In genomic region chr10:28304032-28304571, GRCh38 we compare ENCODE assay signal across 11 cellular contexts. TPM values are rescaled to one million over a fixed set of nuclear protein-coding genes. Genes with fewer than 3 reads are reported as not detected.
DNase-seq lines count a peak whose midpoint lies in the region; ATAC-seq and TF ChIP-seq lines count a peak whose summit lies in the region.
"Had no signal": no experiment of that assay in that cellular context is flagged by ENCODE, and none has a peak within 500 bp of the region (broad histone marks: within the 10 kb centered on the region; RNA-seq: fewer than 3 reads in every experiment).

No MANE protein-coding gene starts in this region.

- peaks cover 6% of the 10 kb centered on the region for H3K23me2 ChIP-seq in H9 (ENCODE audit: insufficient read length, low read depth, low read length, poor library complexity, severe bottlenecking)

- no peak overlapping the region for H2BK120ac ChIP-seq in H9 (ENCODE audit: low read depth, low read length, poor library complexity, severe bottlenecking)

- peak overlapping the region in 2 of 3 donors; percentile 95 to 97 for H3K27ac Mint-ChIP-seq in CD4-positive, CD25-positive, alpha-beta regulatory T cell
- H3K27ac Mint-ChIP-seq in H9 (no peak overlapping the region), natural killer cell (peak overlapping the region; percentile 91)
- H3K27ac Mint-ChIP-seq in activated naive CD8-positive, alpha-beta T cell treated with anti-CD3 and anti-CD28 coated beads for 36 hours = no peak overlapping the region

- H2AFZ ChIP-seq in H9 (ENCODE audit: low read length) = no peak overlapping the region

- no peak overlapping the region for H2BK5ac ChIP-seq in H9 (ENCODE audit: insufficient read length, low read length)

- DNase-seq in CD4-positive, CD25-positive, alpha-beta regulatory T cell = no peak
- no peak for DNase-seq in H9
- no peak for DNase-seq in activated naive CD8-positive, alpha-beta T cell treated with anti-CD3 and anti-CD28 coated beads for 36 hours
- no peak for DNase-seq in natural killer cell
- no peak for DNase-seq in AG08395 (ENCODE audit: low spot score)
- DNase-seq in cortex of kidney (lab: John Stamatoyannopoulos, UW) = no peak
- DNase-seq: brain microvascular endothelial cell, DMS79 treated with DMSO at 0.1 percent for 48 hours, mucosa of descending colon, NCI-H526 had no signal

- no CpG with 5 or more reads among the region's 3 CpGs for WGBS in H9 (ENCODE audit: extremely low coverage, insufficient read length, low lambda C conversion rate)

- H4K8ac ChIP-seq in H9 (replicated peaks; ENCODE audit: insufficient read length, low read depth, low read length) = no peak overlapping the region

- peaks cover 11% of the 10 kb centered on the region for H3K27me3 ChIP-seq in CD4-positive, CD25-positive, alpha-beta regulatory T cell (ENCODE audit: control insufficient read depth, insufficient read depth, low read length)
- no peaks in the 10 kb centered on the region for H3K27me3 ChIP-seq in H9 (ENCODE audit: insufficient read depth, low read length)

- H3K79me2 ChIP-seq in H9 (ENCODE audit: insufficient read depth, low read length) = no peaks in the 10 kb centered on the region

- intact Hi-C loops in natural killer cell (cut with micrococcal nuclease) = no loop called here

- no peak overlapping the region for H2AK5ac ChIP-seq in H9 (ENCODE audit: insufficient read length, low read length)

- no peak overlapping the region for H3K27ac ChIP-seq in CD4-positive, CD25-positive, alpha-beta regulatory T cell (ENCODE audit: insufficient read depth, low read length, poor library complexity, severe bottlenecking)
- H3K27ac ChIP-seq in H9 (ENCODE audit: insufficient read length, low read depth, low read length) = no peak overlapping the region
- H3K27ac ChIP-seq: brain microvascular endothelial cell had no signal

- H3K4ac ChIP-seq in H9 (ENCODE audit: low read depth, low read length) = no peak overlapping the region

- no peak overlapping the region for H4K91ac ChIP-seq in H9 (ENCODE audit: insufficient read length, low read depth, low read length)

- peak overlapping the region; percentile 70 for H3K4me2 ChIP-seq in H9 (ENCODE audit: insufficient read depth, insufficient read length, low read length)

- H3K14ac ChIP-seq in H9 (ENCODE audit: insufficient read depth, low read length) = no peak overlapping the region

- H3K36me3 Mint-ChIP-seq in CD4-positive, CD25-positive, alpha-beta regulatory T cell = no peaks in the 10 kb centered on the region
- H3K36me3 Mint-ChIP-seq in H9 (ENCODE audit: insufficient read depth in 1 of 3, low read depth in 3 of 3) = no peaks in the 10 kb centered on the region; a peak in 1 of 7 replicates
- H3K36me3 Mint-ChIP-seq in activated naive CD8-positive, alpha-beta T cell treated with anti-CD3 and anti-CD28 coated beads for 36 hours = no peaks in the 10 kb centered on the region
- no peaks in the 10 kb centered on the region for H3K36me3 Mint-ChIP-seq in natural killer cell

- no peak overlapping the region for H3K23ac ChIP-seq in H9 (ENCODE audit: insufficient read length, low read depth, low read length)

- no peak overlapping the region for H2BK20ac ChIP-seq in H9 (ENCODE audit: low read depth, low read length, poor library complexity, severe bottlenecking)

- H3K4me3 ChIP-seq in CD4-positive, CD25-positive, alpha-beta regulatory T cell (ENCODE audit: low read depth, low read length) = peak overlapping the region; percentile 93

- H3K9ac ChIP-seq in H9 (ENCODE audit: extremely low read depth, insufficient read length, low read length) = no peak overlapping the region

- peak overlapping the region; percentile 91 to 97 (median 94) for H3K4me3 Mint-ChIP-seq in CD4-positive, CD25-positive, alpha-beta regulatory T cell
- H3K4me3 Mint-ChIP-seq in H9 = peak overlapping the region; percentile 3 to 28; a peak in 4 of 5 replicates
- H3K4me3 Mint-ChIP-seq in activated naive CD8-positive, alpha-beta T cell treated with anti-CD3 and anti-CD28 coated beads for 36 hours = peak overlapping the region; percentile 91
- H3K4me3 Mint-ChIP-seq in natural killer cell = peak overlapping the region; percentile 96

- no peak overlapping the region for H4K5ac ChIP-seq in H9 (ENCODE audit: insufficient read length, low read depth, low read length)

- H3T11ph ChIP-seq in H9 (ENCODE audit: low read length) = no peak overlapping the region

- H3K18ac ChIP-seq in H9 (ENCODE audit: insufficient read length, low read depth, low read length) = no peak overlapping the region

- ATAC-seq in CD4-positive, CD25-positive, alpha-beta regulatory T cell (ENCODE audit: low read depth in 2 of 2) = no peak
- ATAC-seq in natural killer cell (no peak), HG03196 (IDR thresholded peaks at IDR 0.05; ENCODE audit: unreplicated experiment) (no peak)
- ATAC-seq: mucosa of descending colon had no signal

- no peak overlapping the region for H2BK15ac ChIP-seq in H9 (ENCODE audit: low read depth, low read length)

- no peak overlapping the region for H2BK12ac ChIP-seq in H9 (ENCODE audit: insufficient read length, low read depth, low read length)

- H4K20me1 ChIP-seq in H9 (ENCODE audit: control insufficient read depth, insufficient read depth, insufficient read length) = no peaks in the 10 kb centered on the region

- TF ChIP-seq CTCF in H9 (conservative IDR thresholded peaks at IDR 0.05) = no peak
- no peak for TF ChIP-seq CTCF in natural killer cell (IDR thresholded peaks at IDR 0.05)

- H3K27me3 Mint-ChIP-seq in CD4-positive, CD25-positive, alpha-beta regulatory T cell = peaks cover 41% of the 10 kb centered on the region
- H3K27me3 Mint-ChIP-seq in H9 (ENCODE audit: low read depth) (peaks cover 54% of the 10 kb centered on the region), natural killer cell (ENCODE audit: low read depth in 2 of 2) (peaks cover 9% of the 10 kb centered on the region in 2 donors)
- H3K27me3 Mint-ChIP-seq in activated naive CD8-positive, alpha-beta T cell treated with anti-CD3 and anti-CD28 coated beads for 36 hours = no peaks in the 10 kb centered on the region

- H3K4me1 ChIP-seq in CD4-positive, CD25-positive, alpha-beta regulatory T cell (ENCODE audit: control insufficient read depth, insufficient read depth, low read length, poor library complexity, severe bottlenecking) = peaks cover 18% of the 10 kb centered on the region
- no peaks in the 10 kb centered on the region for H3K4me1 ChIP-seq in H9 (ENCODE audit: insufficient read depth, low read length)

- H3K9me3 Mint-ChIP-seq in CD4-positive, CD25-positive, alpha-beta regulatory T cell = peaks cover 0 to 2% (median 0%) of the 10 kb centered on the region in 7 donors
- H3K9me3 Mint-ChIP-seq in H9 = no peaks in the 10 kb centered on the region
- no peaks in the 10 kb centered on the region for H3K9me3 Mint-ChIP-seq in activated naive CD8-positive, alpha-beta T cell treated with anti-CD3 and anti-CD28 coated beads for 36 hours
- H3K9me3 Mint-ChIP-seq in natural killer cell = no peaks in the 10 kb centered on the region

- H3K9me3 ChIP-seq in CD4-positive, CD25-positive, alpha-beta regulatory T cell (ENCODE audit: control insufficient read depth in 2 of 2, low read length in 2 of 2) = no peaks in the 10 kb centered on the region
- no peaks in the 10 kb centered on the region for H3K9me3 ChIP-seq in H9 (ENCODE audit: control insufficient read depth, low read depth, low read length)
- H3K9me3 ChIP-seq: mucosa of descending colon had no signal

- no peaks in the 10 kb centered on the region for H3K79me1 ChIP-seq in H9 (ENCODE audit: insufficient read depth, low read depth, low read length, poor library complexity, severe bottlenecking)

- peaks cover 0 to 56% (median 29%) of the 10 kb centered on the region in 4 donors for H3K4me1 Mint-ChIP-seq in CD4-positive, CD25-positive, alpha-beta regulatory T cell
- H3K4me1 Mint-ChIP-seq in H9 (peaks cover 16 to 19% of the 10 kb centered on the region in 2 experiments), natural killer cell (peaks cover 20 to 28% of the 10 kb centered on the region in 2 donors)
- peaks cover 44% of the 10 kb centered on the region for H3K4me1 Mint-ChIP-seq in activated naive CD8-positive, alpha-beta T cell treated with anti-CD3 and anti-CD28 coated beads for 36 hours

- no peak overlapping the region for H3K56ac ChIP-seq in H9 (ENCODE audit: insufficient read length, low read depth, low read length)

- H3K36me3 ChIP-seq in CD4-positive, CD25-positive, alpha-beta regulatory T cell (ENCODE audit: control insufficient read depth, insufficient read depth, low read length) = no peaks in the 10 kb centered on the region
- H3K36me3 ChIP-seq: brain microvascular endothelial cell had no signal

RNA-seq across cellular contexts. Expression of gene MPP7, which starts 1.2 kb away (rescaled TPM):
- total RNA-seq in CD4-positive, CD25-positive, alpha-beta regulatory T cell = 14.3 TPM
- polyA plus RNA-seq in CD4-positive, CD25-positive, alpha-beta regulatory T cell = 10 to 100 TPM in 2 of 4 donors, 1 to 10 TPM in 2; 6.8 to 14.2 (median 10.3) TPM
- 4.7 and 6.9 TPM in 2 replicates for total RNA-seq in H9 (2021)
- 10 to 100 TPM; 11.0 to 12.3 TPM for total RNA-seq in activated naive CD8-positive, alpha-beta T cell treated with anti-CD3 and anti-CD28 coated beads for 36 hours
- total RNA-seq in natural killer cell = 10 to 100 TPM; 11.5 to 21.0 (median 19.1) TPM

Comparison
In these comparisons a context has a peak if more than half of its experiments do, and no peak if none do; other contexts are left out.
1. H3K27ac Mint-ChIP-seq: peak in CD4-positive, CD25-positive, alpha-beta regulatory T cell (2 of 3) and natural killer cell (2 of 2); none in H9 (0 of 3) and activated naive CD8-positive, alpha-beta T cell treated with anti-CD3 and anti-CD28 coated beads for 36 hours (single experiment).
2. H3K4me3 Mint-ChIP-seq: peak in every context shown above with its lines; median percentile 96 in natural killer cell; 94 in CD4-positive, CD25-positive, alpha-beta regulatory T cell; 91 in activated naive CD8-positive, alpha-beta T cell treated with anti-CD3 and anti-CD28 coated beads for 36 hours; 16 in H9.